14 cellular contexts compared by ENCODE assay signal in the genomic region with DNA sequence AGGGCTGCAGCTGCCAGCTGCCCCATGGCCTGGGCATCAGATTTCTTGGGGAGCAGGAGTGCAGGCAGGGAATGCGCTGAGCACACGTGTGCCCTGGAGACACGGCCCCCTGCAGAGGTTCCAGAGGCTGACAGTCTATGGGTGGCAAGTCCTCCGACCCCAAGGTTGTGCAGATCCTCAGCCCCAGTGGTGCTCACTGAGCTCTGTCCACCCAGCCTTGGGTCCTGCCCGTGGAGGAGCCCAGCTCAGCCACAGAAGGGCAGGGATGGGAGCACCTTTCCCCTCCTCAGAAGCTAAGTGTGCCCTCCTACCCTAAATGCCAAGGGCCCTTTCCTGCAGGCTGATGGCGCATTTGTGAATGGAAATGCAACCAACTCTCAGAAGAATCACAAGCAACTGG.
DNase-seq lines count a peak whose midpoint lies in the region; ATAC-seq and TF ChIP-seq lines count a peak whose summit lies in the region.
"Had no signal": no experiment of that assay in that cellular context is flagged by ENCODE, and none has a peak within 500 bp of the region (broad histone marks: within the 10 kb centered on the region; RNA-seq: fewer than 3 reads in every experiment).

No MANE protein-coding gene starts in this region.

- POLR2A ChIA-PET in naive thymus-derived CD8-positive, alpha-beta T cell (lab: Charles Lee): no interaction called here

- DNase-seq in Right ventricle myocardium inferior (ENCODE audit: missing footprints) (peak; percentile 34), Right ventricle myocardium superior (no peak), osteocyte (ENCODE audit: extremely low spot score, unreplicated experiment) (peak; percentile 81)
- DNase-seq in naive thymus-derived CD8-positive, alpha-beta T cell: no peak
- no peak for DNase-seq in activated naive CD4-positive, alpha-beta T cell treated with anti-CD3 and anti-CD28 coated beads for 36 hours
- DNase-seq: AML-193; Caco-2; Calu3; CD4-positive, alpha-beta T cell; CD8-positive, alpha-beta T cell; DMS79 treated with DMSO at 0.1 percent for 48 hours; GF-D8 had no signal

- H3K4me1 Mint-ChIP-seq in osteocyte (ENCODE audit: unreplicated experiment): no peaks in the 10 kb centered on the region
- H3K4me1 Mint-ChIP-seq in naive thymus-derived CD8-positive, alpha-beta T cell: no peaks in the 10 kb centered on the region
- no peaks in the 10 kb centered on the region for H3K4me1 Mint-ChIP-seq in activated naive CD4-positive, alpha-beta T cell treated with anti-CD3 and anti-CD28 coated beads for 36 hours (ENCODE audit: low read depth)
- H3K4me1 Mint-ChIP-seq: B cell had no signal

- H3K27me3 Mint-ChIP-seq in osteocyte (ENCODE audit: unreplicated experiment): no peaks in the 10 kb centered on the region
- peaks cover 0 to 17% (median 6%) of the 10 kb centered on the region in 5 donors for H3K27me3 Mint-ChIP-seq in naive thymus-derived CD8-positive, alpha-beta T cell
- no peaks in the 10 kb centered on the region for H3K27me3 Mint-ChIP-seq in activated naive CD4-positive, alpha-beta T cell treated with anti-CD3 and anti-CD28 coated beads for 36 hours (ENCODE audit: low read depth)
- H3K27me3 Mint-ChIP-seq: B cell had no signal

- ATAC-seq in Right ventricle myocardium inferior: no peak
- no peak for ATAC-seq in Right ventricle myocardium superior (ENCODE audit: poor library complexity)
- ATAC-seq in naive thymus-derived CD8-positive, alpha-beta T cell: no peak
- ATAC-seq: A549; CD8-positive, alpha-beta T cell had no signal

- H3K9me3 Mint-ChIP-seq in osteocyte (ENCODE audit: unreplicated experiment): peaks cover 47% of the 10 kb centered on the region
- H3K9me3 Mint-ChIP-seq in naive thymus-derived CD8-positive, alpha-beta T cell: no peaks in the 10 kb centered on the region
- H3K9me3 Mint-ChIP-seq in activated naive CD4-positive, alpha-beta T cell treated with anti-CD3 and anti-CD28 coated beads for 36 hours: no peaks in the 10 kb centered on the region
- H3K9me3 Mint-ChIP-seq: CD4-positive, alpha-beta T cell; CD8-positive, alpha-beta T cell had no signal

- H3K27ac Mint-ChIP-seq in osteocyte (ENCODE audit: unreplicated experiment): no peak overlapping the region
- H3K27ac Mint-ChIP-seq in naive thymus-derived CD8-positive, alpha-beta T cell: no peak overlapping the region
- no peak overlapping the region for H3K27ac Mint-ChIP-seq in activated naive CD4-positive, alpha-beta T cell treated with anti-CD3 and anti-CD28 coated beads for 36 hours
- H3K27ac Mint-ChIP-seq: B cell; CD4-positive, alpha-beta T cell; CD8-positive, alpha-beta T cell had no signal

- no peaks in the 10 kb centered on the region for H3K36me3 Mint-ChIP-seq in osteocyte (ENCODE audit: unreplicated experiment)
- no peaks in the 10 kb centered on the region for H3K36me3 Mint-ChIP-seq in naive thymus-derived CD8-positive, alpha-beta T cell
- no peaks in the 10 kb centered on the region for H3K36me3 Mint-ChIP-seq in activated naive CD4-positive, alpha-beta T cell treated with anti-CD3 and anti-CD28 coated beads for 36 hours (ENCODE audit: low read depth)
- H3K36me3 Mint-ChIP-seq: CD8-positive, alpha-beta T cell had no signal

- TF ChIP-seq CTCF in osteocyte (IDR thresholded peaks at IDR 0.05): no peak

- H3K4me3 Mint-ChIP-seq in osteocyte (ENCODE audit: unreplicated experiment): no peak overlapping the region
- H3K4me3 Mint-ChIP-seq in naive thymus-derived CD8-positive, alpha-beta T cell: no peak overlapping the region
- H3K4me3 Mint-ChIP-seq in activated naive CD4-positive, alpha-beta T cell treated with anti-CD3 and anti-CD28 coated beads for 36 hours: no peak overlapping the region
- H3K4me3 Mint-ChIP-seq: B cell; CD4-positive, alpha-beta T cell; CD8-positive, alpha-beta T cell had no signal

- CTCF ChIA-PET in activated naive CD4-positive, alpha-beta T cell treated with anti-CD3 and anti-CD28 coated beads for 36 hours (lab: Charles Lee): no interaction called here

- intact Hi-C loops in Right ventricle myocardium inferior (cut with DNase I) (no loop called here), Right ventricle myocardium superior (cut with DNase I) (no loop called here)
- intact Hi-C loops in activated naive CD4-positive, alpha-beta T cell treated with anti-CD3 and anti-CD28 coated beads for 36 hours (cut with micrococcal nuclease): no loop called here

Comparison
In these comparisons a context has a peak if more than half of its experiments do, and no peak if none do; other contexts are left out.
1. DNase-seq: peak in Right ventricle myocardium inferior (single experiment) and osteocyte (single experiment); none in Right ventricle myocardium superior (single experiment), naive thymus-derived CD8-positive, alpha-beta T cell (0 of 10) and activated naive CD4-positive, alpha-beta T cell treated with anti-CD3 and anti-CD28 coated beads for 36 hours (single experiment).